29 cellular contexts compared by ENCODE assay signal in the genomic region with DNA sequence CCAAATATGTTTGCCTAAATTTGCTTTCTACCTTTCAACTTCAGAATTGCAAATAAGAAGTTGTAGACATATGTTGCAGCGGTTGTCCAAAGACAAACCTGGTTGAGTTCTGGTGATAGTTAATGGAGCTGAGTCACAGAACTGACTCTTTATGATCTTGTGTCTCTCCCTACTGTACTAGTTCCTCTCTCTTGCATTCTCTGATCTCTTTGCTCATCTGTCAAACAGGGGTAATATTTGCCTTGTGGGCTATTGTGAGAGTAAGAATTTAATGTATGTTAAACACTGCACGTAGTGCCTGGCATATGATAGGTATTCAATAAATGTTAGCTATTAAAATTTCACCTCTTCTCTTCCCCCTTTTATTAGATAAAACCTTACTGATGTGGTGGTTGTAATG.
"Had no signal": no experiment of that assay in that cellular context is flagged by ENCODE, and none has a peak within 500 bp of the region (broad histone marks: within the 10 kb centered on the region; RNA-seq: fewer than 3 reads in every experiment).

No MANE protein-coding gene starts in this region.

- H3K36me3 ChIP-seq: gastrocnemius medialis, uterus had no signal

- DNase-seq: activated B cell treated with CpG ODN at 0.5 μM for 24 hours; activated CD4-positive, alpha-beta T cell treated with anti-CD3 and anti-CD28 coated beads, Interleukin-2, amount 50 U/mL, for 1 hour; activated CD8-positive, alpha-beta T cell treated with anti-CD3 and anti-CD28 coated beads for 36 hours; activated gamma-delta T cell treated with Interleukin-2 at 50 U/mL for 16 hours; activated naive CD4-positive, alpha-beta T cell treated with anti-CD3 and anti-CD28 coated beads, Interleukin-2, amount 50 U/mL, for 16 hours; activated T-cell treated with anti-CD3 and anti-CD28 coated beads, Interleukin-2, amount 50 U/mL, for 4 hours; amniotic stem cell; brain microvascular endothelial cell; dorsolateral prefrontal cortex; effector memory CD4-positive, alpha-beta T cell; gastrocnemius medialis; head of caudate nucleus; hypothalamus; kidney glomerular epithelial cell; left lung; mesendoderm; natural killer cell; occipital lobe; right cardiac atrium; stimulated activated CD4-positive, alpha-beta T cell treated with anti-CD3 and anti-CD28 coated beads, Interleukin-12 subunit alpha, Interleukin-12 subunit beta, amount 100 ng/mL, for 4 hours; stimulated activated CD4-positive, alpha-beta T cell treated with anti-CD3 and anti-CD28 coated beads, Interleukin-4, amount 100 ng/mL, for 1 hour; stimulated activated naive CD8-positive, alpha-beta T cell treated with anti-CD3 and anti-CD28 coated beads, Interleukin-15, Interleukin-2, amounts not matched to agents 100 U/mL and 50 U/mL, for 24 hours; testis; uterus had no signal

- H3K27ac ChIP-seq: brain microvascular endothelial cell, coronary artery, dorsolateral prefrontal cortex, gastrocnemius medialis, neural progenitor cell, testis, uterus had no signal

- H3K4me1 Mint-ChIP-seq: activated B cell treated with CpG ODN at 0.5 μM for 24 hours; activated T-helper 17 cell treated with anti-CD3 and anti-CD28 coated beads, Interleukin-2, amount 50 U/mL, for 72 hours; natural killer cell had no signal

- H3K9me3 ChIP-seq: testis had no signal

- H3K27me3 Mint-ChIP-seq: activated B cell treated with CpG ODN at 0.5 μM for 24 hours; activated CD8-positive, alpha-beta T cell treated with anti-CD3 and anti-CD28 coated beads for 36 hours; activated T-helper 17 cell treated with anti-CD3 and anti-CD28 coated beads, Interleukin-2, amount 50 U/mL, for 72 hours; type B pancreatic cell had no signal

- H3K27me3 ChIP-seq: brain microvascular endothelial cell, dorsolateral prefrontal cortex, gastrocnemius medialis, left lung, neural progenitor cell, testis, uterus had no signal

- H3K4me1 ChIP-seq: gastrocnemius medialis, testis, uterus had no signal

- H3K4me3 Mint-ChIP-seq: activated B cell treated with CpG ODN at 0.5 μM for 24 hours; activated CD8-positive, alpha-beta T cell treated with anti-CD3 and anti-CD28 coated beads for 36 hours; activated T-cell treated with anti-CD3 and anti-CD28 coated beads, Interleukin-2, amount 50 U/mL, for 4 hours; activated T-helper 17 cell treated with anti-CD3 and anti-CD28 coated beads, Interleukin-2, amount 50 U/mL, for 72 hours; natural killer cell; neural progenitor cell; type B pancreatic cell had no signal

- H3K27ac Mint-ChIP-seq: activated B cell treated with CpG ODN at 0.5 μM for 24 hours; activated CD8-positive, alpha-beta T cell treated with anti-CD3 and anti-CD28 coated beads for 36 hours; activated T-helper 17 cell treated with anti-CD3 and anti-CD28 coated beads, Interleukin-2, amount 50 U/mL, for 72 hours; natural killer cell; neural progenitor cell; type B pancreatic cell had no signal

- ATAC-seq: activated CD8-positive, alpha-beta T cell treated with anti-CD3 and anti-CD28 coated beads for 36 hours; activated T-cell treated with anti-CD3 and anti-CD28 coated beads, Interleukin-2, amount 50 U/mL, for 4 hours; activated T-helper 17 cell treated with anti-CD3 and anti-CD28 coated beads, Interleukin-2, amount 50 U/mL, for 72 hours; gastrocnemius medialis; left lung; natural killer cell; right cardiac atrium; stimulated activated naive CD8-positive, alpha-beta T cell treated with anti-CD3 and anti-CD28 coated beads, Interleukin-15, Interleukin-2, amounts not matched to agents 100 U/mL and 50 U/mL, for 24 hours had no signal

- H3K4me3 ChIP-seq: coronary artery, dorsolateral prefrontal cortex, gastrocnemius medialis, left lung, lung, neural progenitor cell, testis, uterus had no signal
